In the genomic region with DNA sequence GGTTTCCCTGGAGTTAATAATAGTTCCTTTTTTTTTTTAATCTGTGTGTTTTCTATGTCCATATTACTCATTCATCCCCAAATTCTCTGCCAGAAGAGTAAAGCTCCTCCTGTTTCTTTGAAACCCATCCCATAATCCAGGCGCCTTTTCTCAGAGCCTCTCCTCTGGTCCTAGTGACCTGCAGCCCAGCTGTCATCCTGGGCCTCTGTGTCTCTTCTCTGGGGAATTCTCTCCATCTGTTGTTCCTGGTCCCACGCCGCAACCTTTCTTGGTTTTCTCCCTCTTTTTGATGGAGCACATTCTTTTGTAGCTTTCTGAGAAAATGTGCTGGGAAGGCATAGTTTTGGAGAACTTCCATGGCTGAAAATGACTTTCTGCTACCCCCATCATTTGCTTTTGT, we compare ENCODE assay signal across 28 cellular contexts. TPM values are rescaled to one million over a fixed set of nuclear protein-coding genes. Genes with fewer than 3 reads are reported as not detected.
"Had no signal": no experiment of that assay in that cellular context is flagged by ENCODE, and none has a peak within 500 bp of the region (broad histone marks: within the 10 kb centered on the region; RNA-seq: fewer than 3 reads in every experiment).

No MANE protein-coding gene starts in this region.

- H3K4me1 Mint-ChIP-seq: activated naive CD8-positive, alpha-beta T cell treated with anti-CD3 and anti-CD28 coated beads, Interleukin-2, amount 10 ng/mL, durations not matched to agents 7 days and 5 days; T-helper 17 cell had no signal

- H3K9me3 ChIP-seq: adrenal gland, Peyer's patch had no signal

- ATAC-seq: activated T-cell treated with anti-CD3 and anti-CD28 coated beads, Interleukin-2, amount 50 U/mL, for 72 hours; T-helper 17 cell had no signal

- H3K9me3 Mint-ChIP-seq: activated CD4-positive, alpha-beta memory T cell treated with anti-CD3 and anti-CD28 coated beads, Interleukin-2, amount 10 ng/mL, durations not matched to agents 7 days and 5 days; activated naive CD8-positive, alpha-beta T cell treated with anti-CD3 and anti-CD28 coated beads, Interleukin-2, amount 10 ng/mL, durations not matched to agents 7 days and 5 days; activated T-cell treated with anti-CD3 and anti-CD28 coated beads, Interleukin-2, amount 50 U/mL, for 72 hours; activated T-helper 2 cell treated with anti-CD3 and anti-CD28 coated beads, Interferon-gamma antibody, Interleukin-2, Interleukin-4, amounts not matched to agents 10 μg/mL and 5 μg/mL and 100 μg/mL, durations not matched to agents 14 hours and 24 hours and 36 hours had no signal

- H3K27me3 ChIP-seq: adrenal gland, Peyer's patch had no signal

- H3K36me3 ChIP-seq: adrenal gland had no signal

- H3K4me1 ChIP-seq: adrenal gland, Peyer's patch had no signal

- H3K27ac ChIP-seq: adrenal gland, KMS-11, Peyer's patch, RWPE1 had no signal

- H3K4me3 Mint-ChIP-seq: activated CD4-positive, alpha-beta memory T cell treated with anti-CD3 and anti-CD28 coated beads, Interleukin-2, amount 10 ng/mL, durations not matched to agents 7 days and 5 days; activated naive CD8-positive, alpha-beta T cell treated with anti-CD3 and anti-CD28 coated beads, Interleukin-2, amount 10 ng/mL, durations not matched to agents 7 days and 5 days; activated T-cell treated with anti-CD3 and anti-CD28 coated beads, Interleukin-2, amount 50 U/mL, for 72 hours; T-helper 17 cell had no signal

- H3K27me3 Mint-ChIP-seq: activated CD4-positive, alpha-beta memory T cell treated with anti-CD3 and anti-CD28 coated beads, Interleukin-2, amount 10 ng/mL, durations not matched to agents 7 days and 5 days; activated naive CD8-positive, alpha-beta T cell treated with anti-CD3 and anti-CD28 coated beads, Interleukin-2, amount 10 ng/mL, durations not matched to agents 7 days and 5 days; T-helper 17 cell had no signal

- H3K27ac Mint-ChIP-seq: activated CD4-positive, alpha-beta memory T cell treated with anti-CD3 and anti-CD28 coated beads, Interleukin-2, amount 10 ng/mL, durations not matched to agents 7 days and 5 days; activated naive CD8-positive, alpha-beta T cell treated with anti-CD3 and anti-CD28 coated beads, Interleukin-2, amount 10 ng/mL, durations not matched to agents 7 days and 5 days; activated T-cell treated with anti-CD3 and anti-CD28 coated beads, Interleukin-2, amount 50 U/mL, for 72 hours; T-helper 17 cell had no signal

- H3K4me3 ChIP-seq: adrenal gland, Peyer's patch had no signal

- DNase-seq: activated CD4-positive, alpha-beta memory T cell treated with anti-CD3 and anti-CD28 coated beads, Interleukin-2, amount 10 ng/mL, durations not matched to agents 7 days and 5 days; activated CD4-positive, alpha-beta T cell treated with anti-CD3 and anti-CD28 coated beads, Interleukin-2, amount 50 U/mL, for 1 hour; activated CD4-positive, CD25-positive, alpha-beta regulatory T cell; activated gamma-delta T cell treated with Interleukin-2 at 50 U/mL for 16 hours; activated naive CD4-positive, alpha-beta T cell treated with anti-CD3 and anti-CD28 coated beads, Interleukin-2, amount 50 U/mL, for 16 hours; activated naive CD8-positive, alpha-beta T cell treated with anti-CD3 and anti-CD28 coated beads, Interleukin-2, amount 10 ng/mL, durations not matched to agents 7 days and 5 days; activated T-cell treated with anti-CD3 and anti-CD28 coated beads for 4 hours; activated T-cell treated with anti-CD3 and anti-CD28 coated beads, Interleukin-2, amount 50 U/mL, for 72 hours; adrenal gland; anterior cingulate cortex; cerebellar nuclear complex; NCI-H1092; NCI-H1417 treated with DMSO at 0.1 percent for 48 hours; NCI-H1694; NCI-H2029; NCI-H2107; NCI-H526 treated with DMSO at 0.1 percent for 48 hours; Peyer's patch; SHP77 treated with DMSO at 0.1 percent for 48 hours; T-helper 17 cell; T-helper 9 cell had no signal

RNA-seq across cellular contexts. Expression of a gene that starts 51.2 kb away (rescaled TPM):
- total RNA-seq: activated CD4-positive, alpha-beta memory T cell treated with anti-CD3 and anti-CD28 coated beads, Interleukin-2, amount 10 ng/mL, durations not matched to agents 7 days and 5 days; activated CD8-positive, alpha-beta memory T cell treated with anti-CD3 and anti-CD28 coated beads for 36 hours; activated T-helper 2 cell treated with anti-CD3 and anti-CD28 coated beads, Interferon-gamma antibody, Interleukin-2, Interleukin-4, amounts not matched to agents 10 μg/mL and 5 μg/mL and 100 μg/mL, durations not matched to agents 14 hours and 24 hours and 36 hours; adrenal gland; cardiac septum; MCF 10A; Peyer's patch; SK-MEL-5 had no signal

RNA-seq across cellular contexts. Expression of a gene that starts 56.5 kb away (rescaled TPM):
- total RNA-seq: activated CD4-positive, alpha-beta memory T cell treated with anti-CD3 and anti-CD28 coated beads, Interleukin-2, amount 10 ng/mL, durations not matched to agents 7 days and 5 days had no signal
